8 cellular contexts compared by ENCODE assay signal in genomic region chr16:85315871-85316270, GRCh38.
"Had no signal": no experiment of that assay in that cellular context is flagged by ENCODE, and none has a peak within 500 bp of the region (broad histone marks: within the 10 kb centered on the region; RNA-seq: fewer than 3 reads in every experiment).

No MANE protein-coding gene starts in this region.

- H3K9me3 ChIP-seq: breast epithelium, left lung, ovary, sigmoid colon, thoracic aorta had no signal

- H3K27ac ChIP-seq: breast epithelium, left lung, ovary, sigmoid colon, thoracic aorta had no signal

- H3K27me3 ChIP-seq: breast epithelium, ovary, sigmoid colon had no signal

- FAIRE-seq: small intestine had no signal

- H3K4me3 ChIP-seq: breast epithelium, left lung, lung, ovary, sigmoid colon, thoracic aorta had no signal

- DNase-seq: central memory CD4-positive, alpha-beta T cell; sigmoid colon had no signal

- H3K36me3 ChIP-seq: breast epithelium, left lung, ovary, sigmoid colon, thoracic aorta had no signal
